Comparison of ENCODE assay signal across 26 cellular contexts in the genomic region with DNA sequence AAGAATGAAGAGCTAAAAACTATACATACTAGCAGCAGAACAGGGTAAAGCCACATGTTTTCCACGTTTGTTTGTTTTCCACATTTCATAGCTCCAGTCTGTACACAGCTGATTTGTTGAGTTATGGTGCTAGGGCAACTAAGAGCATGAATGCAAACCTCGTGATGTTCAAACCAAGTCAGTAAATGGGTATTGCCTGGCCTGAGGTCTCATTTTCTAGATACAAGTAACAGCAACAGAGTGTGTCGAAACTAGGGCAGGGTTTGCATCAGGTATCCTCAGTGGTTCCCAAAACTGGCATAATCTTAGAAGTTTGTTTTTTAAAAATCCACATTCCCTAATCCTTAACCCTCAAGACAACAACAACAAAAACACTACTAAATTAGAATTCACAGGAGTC.
A peak's percentile ranks its signal among the peaks of the same experiment; 100 is the strongest.
DNase-seq lines count a peak whose midpoint lies in the region; ATAC-seq and TF ChIP-seq lines count a peak whose summit lies in the region.
"Had no signal": no experiment of that assay in that cellular context is flagged by ENCODE, and none has a peak within 500 bp of the region (broad histone marks: within the 10 kb centered on the region; RNA-seq: fewer than 3 reads in every experiment).

No MANE protein-coding gene starts in this region.

- no peak for DNase-seq in activated T-cell treated with anti-CD3 and anti-CD28 coated beads, Interleukin-2, amount 50 U/mL, for 72 hours
- DNase-seq in activated T-cell treated with anti-CD3 and anti-CD28 coated beads, Interleukin-2, amount 50 U/mL, for 4 hours = no peak
- DNase-seq in fibroblast of mammary gland (ENCODE audit: low read depth) (peak; percentile 6), neural progenitor cell (ENCODE audit: low spot score) (no peak), NCI-H446 (lab: John Stamatoyannopoulos, UW) (no peak), testis (no peak), mucosa of descending colon (no peak)
- no peak for DNase-seq in activated T-helper 1 cell treated with anti-CD3 and anti-CD28 coated beads, Interleukin-12 subunit alpha, Interleukin-12 subunit beta, Interleukin-2, Interleukin-4 antibody, amounts not matched to agents 30 ng/mL and 10 ng/mL and 1 ng/mL, durations not matched to agents 14 hours and 24 hours and 36 hours (ENCODE audit: low spot score)
- DNase-seq: activated CD4-positive, CD25-positive, alpha-beta regulatory T cell treated with anti-CD3 and anti-CD28 coated beads, Interleukin-2, amount 50 U/mL, for 72 hours; activated CD8-positive, alpha-beta memory T cell treated with anti-CD3 and anti-CD28 coated beads for 24 hours; activated naive CD8-positive, alpha-beta T cell treated with anti-CD3 and anti-CD28 coated beads, Interleukin-2, amount 10 ng/mL, durations not matched to agents 7 days and 5 days; foreskin keratinocyte; H9; hippocampal formation; mammary epithelial cell; NCI-H1417; NCI-H2107; NCI-H524 treated with DMSO at 0.1 percent for 48 hours; right cardiac atrium; RPMI8226; SK-N-SH; T-helper 9 cell had no signal

- H3K4me3 ChIP-seq in fibroblast of mammary gland (ENCODE audit: control insufficient read depth, low read depth, low read length) (no peak overlapping the region), neural progenitor cell (no peak overlapping the region), testis (no peak overlapping the region), mucosa of descending colon (no peak overlapping the region)
- H3K4me3 ChIP-seq: BLaER1 treated with 17β-estradiol and CSF1 and Interleukin-3, amounts not matched to agents 10 nM and 100 nM; coronary artery had no signal

- H3K79me2 ChIP-seq in neural progenitor cell (ENCODE audit: low read depth) = no peaks in the 10 kb centered on the region

- TF ChIP-seq POLR2A in testis (IDR thresholded peaks at IDR 0.05) = no peak

- H3K4me1 ChIP-seq in neural progenitor cell = peaks cover 3% of the 10 kb centered on the region
- no peaks in the 10 kb centered on the region for H3K4me1 ChIP-seq in testis
- peaks cover 18% of the 10 kb centered on the region for H3K4me1 ChIP-seq in mucosa of descending colon (ENCODE audit: low read depth)

- H3F3A ChIP-seq in neural progenitor cell (ENCODE audit: low read depth) = peaks cover 50% of the 10 kb centered on the region

- no peaks in the 10 kb centered on the region for H3K27me3 Mint-ChIP-seq in activated T-cell treated with anti-CD3 and anti-CD28 coated beads, Interleukin-2, amount 50 U/mL, for 72 hours (ENCODE audit: low read depth)
- H3K27me3 Mint-ChIP-seq in activated T-cell treated with anti-CD3 and anti-CD28 coated beads, Interleukin-2, amount 50 U/mL, for 4 hours (ENCODE audit: low read depth) = no peaks in the 10 kb centered on the region
- H3K27me3 Mint-ChIP-seq in neural progenitor cell (ENCODE audit: insufficient read depth, low read depth) = peaks cover 3% of the 10 kb centered on the region
- no peaks in the 10 kb centered on the region for H3K27me3 Mint-ChIP-seq in activated T-helper 1 cell treated with anti-CD3 and anti-CD28 coated beads, Interleukin-12 subunit alpha, Interleukin-12 subunit beta, Interleukin-2, Interleukin-4 antibody, amounts not matched to agents 30 ng/mL and 10 ng/mL and 1 ng/mL, durations not matched to agents 14 hours and 24 hours and 36 hours (ENCODE audit: insufficient read depth)
- H3K27me3 Mint-ChIP-seq: brain; stimulated activated memory B cell treated with anti-CD40 and anti-IgM and Interleukin-4, amounts not matched to agents 10 μg/mL and 1 μg/mL and 100 μg/mL, for 72 hours had no signal

- no peak for ATAC-seq in activated T-cell treated with anti-CD3 and anti-CD28 coated beads, Interleukin-2, amount 50 U/mL, for 72 hours (replicated peaks in 1 of 2)
- ATAC-seq in activated T-cell treated with anti-CD3 and anti-CD28 coated beads, Interleukin-2, amount 50 U/mL, for 4 hours = no peak
- ATAC-seq in mucosa of descending colon = no peak
- ATAC-seq: foreskin keratinocyte; stimulated activated memory B cell treated with anti-CD40 and anti-IgM and Interleukin-4, amounts not matched to agents 10 μg/mL and 1 μg/mL and 100 μg/mL, for 72 hours had no signal

- H3K27me3 ChIP-seq in neural progenitor cell (no peaks in the 10 kb centered on the region), testis (no peaks in the 10 kb centered on the region)
- H3K27me3 ChIP-seq: BLaER1 treated with 17β-estradiol and CSF1 and Interleukin-3, amounts not matched to agents 10 nM and 100 nM; foreskin keratinocyte had no signal

- peak overlapping the region; percentile 50 for H3K27ac ChIP-seq in neural progenitor cell
- H3K27ac ChIP-seq in testis = no peak overlapping the region
- H3K27ac ChIP-seq: foreskin keratinocyte had no signal

- H3K9ac ChIP-seq in neural progenitor cell = no peak overlapping the region
- H3K9ac ChIP-seq: SK-N-SH had no signal

- H3K27ac Mint-ChIP-seq in activated T-cell treated with anti-CD3 and anti-CD28 coated beads, Interleukin-2, amount 50 U/mL, for 72 hours = peak overlapping the region; percentile 24
- no peak overlapping the region for H3K27ac Mint-ChIP-seq in neural progenitor cell
- H3K27ac Mint-ChIP-seq in activated T-helper 1 cell treated with anti-CD3 and anti-CD28 coated beads, Interleukin-12 subunit alpha, Interleukin-12 subunit beta, Interleukin-2, Interleukin-4 antibody, amounts not matched to agents 30 ng/mL and 10 ng/mL and 1 ng/mL, durations not matched to agents 14 hours and 24 hours and 36 hours = no peak overlapping the region
- H3K27ac Mint-ChIP-seq: activated naive CD8-positive, alpha-beta T cell treated with anti-CD3 and anti-CD28 coated beads, Interleukin-2, amount 10 ng/mL, durations not matched to agents 7 days and 5 days; stimulated activated memory B cell treated with anti-CD40 and anti-IgM and Interleukin-4, amounts not matched to agents 10 μg/mL and 1 μg/mL and 100 μg/mL, for 72 hours had no signal

- peaks cover 0 to 3% of the 10 kb centered on the region in 2 donors for H3K36me3 Mint-ChIP-seq in activated T-cell treated with anti-CD3 and anti-CD28 coated beads, Interleukin-2, amount 50 U/mL, for 72 hours (ENCODE audit: insufficient read depth in 2 of 2)
- peaks cover 13% of the 10 kb centered on the region for H3K36me3 Mint-ChIP-seq in activated T-cell treated with anti-CD3 and anti-CD28 coated beads, Interleukin-2, amount 50 U/mL, for 4 hours (ENCODE audit: insufficient read depth)
- peaks cover 25% of the 10 kb centered on the region for H3K36me3 Mint-ChIP-seq in neural progenitor cell
- peaks cover 34% of the 10 kb centered on the region for H3K36me3 Mint-ChIP-seq in activated T-helper 1 cell treated with anti-CD3 and anti-CD28 coated beads, Interleukin-12 subunit alpha, Interleukin-12 subunit beta, Interleukin-2, Interleukin-4 antibody, amounts not matched to agents 30 ng/mL and 10 ng/mL and 1 ng/mL, durations not matched to agents 14 hours and 24 hours and 36 hours (ENCODE audit: low read depth)

- no peak overlapping the region for H3K4me3 Mint-ChIP-seq in activated T-cell treated with anti-CD3 and anti-CD28 coated beads, Interleukin-2, amount 50 U/mL, for 72 hours
- H3K4me3 Mint-ChIP-seq in activated T-cell treated with anti-CD3 and anti-CD28 coated beads, Interleukin-2, amount 50 U/mL, for 4 hours = no peak overlapping the region
- no peak overlapping the region for H3K4me3 Mint-ChIP-seq in neural progenitor cell
- H3K4me3 Mint-ChIP-seq in activated T-helper 1 cell treated with anti-CD3 and anti-CD28 coated beads, Interleukin-12 subunit alpha, Interleukin-12 subunit beta, Interleukin-2, Interleukin-4 antibody, amounts not matched to agents 30 ng/mL and 10 ng/mL and 1 ng/mL, durations not matched to agents 14 hours and 24 hours and 36 hours = no peak overlapping the region
- H3K4me3 Mint-ChIP-seq: activated naive CD8-positive, alpha-beta T cell treated with anti-CD3 and anti-CD28 coated beads, Interleukin-2, amount 10 ng/mL, durations not matched to agents 7 days and 5 days; brain; H9; stimulated activated memory B cell treated with anti-CD40 and anti-IgM and Interleukin-4, amounts not matched to agents 10 μg/mL and 1 μg/mL and 100 μg/mL, for 72 hours had no signal

- intact Hi-C loops in activated T-helper 1 cell treated with anti-CD3 and anti-CD28 coated beads, Interleukin-12 subunit alpha, Interleukin-12 subunit beta, Interleukin-2, Interleukin-4 antibody, amounts not matched to agents 30 ng/mL and 10 ng/mL and 1 ng/mL, durations not matched to agents 14 hours and 24 hours and 36 hours (cut with micrococcal nuclease) = no loop called here
- intact Hi-C loops in testis (cut with DNase I; ENCODE audit: low total_unique reads) = no loop called here
- intact Hi-C loops in mucosa of descending colon (cut with DNase I, micrococcal nuclease) = no loop called here

- no peak overlapping the region for H2AFZ ChIP-seq in neural progenitor cell (replicated peaks)

- peaks cover 6% of the 10 kb centered on the region for H4K20me1 ChIP-seq in neural progenitor cell (ENCODE audit: low read depth)
- H4K20me1 ChIP-seq: BLaER1 treated with 17β-estradiol and CSF1 and Interleukin-3, amounts not matched to agents 10 nM and 100 nM had no signal

- H3K4me1 Mint-ChIP-seq in activated T-cell treated with anti-CD3 and anti-CD28 coated beads, Interleukin-2, amount 50 U/mL, for 72 hours (ENCODE audit: low read depth) = peaks cover 9% of the 10 kb centered on the region
- peaks cover 22% of the 10 kb centered on the region for H3K4me1 Mint-ChIP-seq in activated T-cell treated with anti-CD3 and anti-CD28 coated beads, Interleukin-2, amount 50 U/mL, for 4 hours (ENCODE audit: low read depth)
- H3K4me1 Mint-ChIP-seq in neural progenitor cell = peaks cover 16% of the 10 kb centered on the region
- H3K4me1 Mint-ChIP-seq in activated T-helper 1 cell treated with anti-CD3 and anti-CD28 coated beads, Interleukin-12 subunit alpha, Interleukin-12 subunit beta, Interleukin-2, Interleukin-4 antibody, amounts not matched to agents 30 ng/mL and 10 ng/mL and 1 ng/mL, durations not matched to agents 14 hours and 24 hours and 36 hours (ENCODE audit: low read depth) = peaks cover 56% of the 10 kb centered on the region

- no peak overlapping the region for H3K4me2 ChIP-seq in neural progenitor cell

- 46 to 57% methylated on average over 3 of the region's 3 CpGs for WGBS in testis, 2 donors

- no peaks in the 10 kb centered on the region for H3K9me3 Mint-ChIP-seq in activated T-cell treated with anti-CD3 and anti-CD28 coated beads, Interleukin-2, amount 50 U/mL, for 72 hours
- peaks cover 4% of the 10 kb centered on the region for H3K9me3 Mint-ChIP-seq in activated T-cell treated with anti-CD3 and anti-CD28 coated beads, Interleukin-2, amount 50 U/mL, for 4 hours
- peaks cover 7% of the 10 kb centered on the region for H3K9me3 Mint-ChIP-seq in neural progenitor cell
- peaks cover 4% of the 10 kb centered on the region for H3K9me3 Mint-ChIP-seq in activated T-helper 1 cell treated with anti-CD3 and anti-CD28 coated beads, Interleukin-12 subunit alpha, Interleukin-12 subunit beta, Interleukin-2, Interleukin-4 antibody, amounts not matched to agents 30 ng/mL and 10 ng/mL and 1 ng/mL, durations not matched to agents 14 hours and 24 hours and 36 hours
- H3K9me3 Mint-ChIP-seq: activated naive CD8-positive, alpha-beta T cell treated with anti-CD3 and anti-CD28 coated beads, Interleukin-2, amount 10 ng/mL, durations not matched to agents 7 days and 5 days; stimulated activated memory B cell treated with anti-CD40 and anti-IgM and Interleukin-4, amounts not matched to agents 10 μg/mL and 1 μg/mL and 100 μg/mL, for 72 hours had no signal

- H3K9me3 ChIP-seq in neural progenitor cell (ENCODE audit: low read depth) (no peaks in the 10 kb centered on the region), testis (no peaks in the 10 kb centered on the region), mucosa of descending colon (no peaks in the 10 kb centered on the region)
- H3K9me3 ChIP-seq: SK-N-SH had no signal

- H3K36me3 ChIP-seq in neural progenitor cell = no peaks in the 10 kb centered on the region
- H3K36me3 ChIP-seq in testis (ENCODE audit: low read depth, missing control alignments) = no peaks in the 10 kb centered on the region
- no peaks in the 10 kb centered on the region for H3K36me3 ChIP-seq in mucosa of descending colon (ENCODE audit: low read depth)

- TF ChIP-seq CTCF in fibroblast of mammary gland (conservative IDR thresholded peaks at IDR 0.05; ENCODE audit: control insufficient read depth, insufficient read depth, low read depth, low read length) (no peak), neural progenitor cell (IDR thresholded peaks at IDR 0.05) (no peak), testis (IDR thresholded peaks at IDR 0.05) (no peak), mucosa of descending colon (IDR thresholded peaks at IDR 0.05) (no peak)
